In the genomic region with DNA sequence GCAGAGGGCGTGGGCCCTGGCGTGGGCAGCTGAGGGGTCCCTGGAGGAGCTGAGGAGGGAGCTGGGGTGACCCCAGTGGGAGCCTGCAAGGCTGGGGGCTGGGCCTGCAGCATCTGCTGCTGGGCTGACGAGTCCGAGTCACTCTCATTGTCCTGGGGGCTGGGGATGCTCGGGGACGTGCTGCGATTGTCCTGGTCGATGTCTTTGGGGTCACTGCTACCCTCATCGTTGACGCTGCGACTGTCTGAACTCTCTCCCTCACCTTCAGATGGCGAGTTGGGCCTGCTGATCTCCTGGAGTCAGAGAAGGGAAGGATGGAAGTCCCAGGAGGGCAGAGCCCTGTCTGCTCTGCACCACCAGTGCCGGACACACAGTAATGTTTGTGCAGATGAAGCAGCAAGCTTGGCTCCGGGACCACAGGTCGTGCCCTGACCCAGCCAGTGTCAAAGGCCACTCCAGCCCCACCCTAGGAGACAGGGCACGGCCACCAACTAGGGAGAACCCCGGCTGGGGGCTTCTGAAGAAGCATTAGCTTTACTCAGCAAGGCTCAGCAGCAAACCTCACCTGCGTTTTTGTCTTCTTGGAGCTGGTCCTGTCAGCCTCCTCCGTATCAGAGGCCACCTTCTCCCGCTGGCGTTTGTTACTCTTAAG, we compare ENCODE assay signal across 26 cellular contexts. TPM values are rescaled to one million over a fixed set of nuclear protein-coding genes. Genes with fewer than 3 reads are reported as not detected.
DNase-seq lines count a peak whose midpoint lies in the region; ATAC-seq and TF ChIP-seq lines count a peak whose summit lies in the region.
"Had no signal": no experiment of that assay in that cellular context is flagged by ENCODE, and none has a peak within 500 bp of the region (broad histone marks: within the 10 kb centered on the region; RNA-seq: fewer than 3 reads in every experiment).

No MANE protein-coding gene starts in this region.

- H3K4me1 Mint-ChIP-seq in WTC11, result peaks cover 5% of the 10 kb centered on the region
- H3K4me1 Mint-ChIP-seq in stimulated activated naive B cell treated with anti-CD40 and anti-IgM and Interleukin-4, amounts not matched to agents 10 μg/mL and 1 μg/mL and 100 μg/mL, for 72 hours, result peaks cover 6 to 9% of the 10 kb centered on the region in 2 donors

- no peaks in the 10 kb centered on the region for H3K27me3 Mint-ChIP-seq in WTC11 (ENCODE audit: low read depth)
- no peaks in the 10 kb centered on the region for H3K27me3 Mint-ChIP-seq in stimulated activated naive B cell treated with anti-CD40 and anti-IgM and Interleukin-4, amounts not matched to agents 10 μg/mL and 1 μg/mL and 100 μg/mL, for 72 hours
- H3K27me3 Mint-ChIP-seq: CD4-positive, alpha-beta memory T cell; naive thymus-derived CD4-positive, alpha-beta T cell had no signal

- no peaks in the 10 kb centered on the region for H3K27me3 ChIP-seq in testis
- H3K27me3 ChIP-seq: dorsolateral prefrontal cortex, pancreas, thyroid gland had no signal

- TF ChIP-seq CTCF in WTC11 (IDR thresholded peaks at IDR 0.05) (no peak), testis (IDR thresholded peaks at IDR 0.05) (no peak)

- TF ChIP-seq POLR2A in testis (IDR thresholded peaks at IDR 0.05), result no peak

- no peak overlapping the region for H3K4me3 Mint-ChIP-seq in WTC11
- H3K4me3 Mint-ChIP-seq in stimulated activated naive B cell treated with anti-CD40 and anti-IgM and Interleukin-4, amounts not matched to agents 10 μg/mL and 1 μg/mL and 100 μg/mL, for 72 hours, result no peak overlapping the region
- H3K4me3 Mint-ChIP-seq: CD4-positive, alpha-beta memory T cell; mesothelial cell of epicardium; naive thymus-derived CD4-positive, alpha-beta T cell had no signal

- DNase-seq in activated effector memory CD4-positive, alpha-beta T cell treated with anti-CD3 and anti-CD28 coated beads, Interleukin-2, amount 50 U/mL, for 16 hours, result peak; percentile 56
- DNase-seq in activated effector memory CD4-positive, alpha-beta T cell treated with Interleukin-2 at 50 U/mL for 16 hours, result no peak
- no peak for DNase-seq in WTC11 (ENCODE audit: low spot score)
- no peak for DNase-seq in left lobe of liver (ENCODE audit: low spot score)
- DNase-seq in stimulated activated naive B cell treated with anti-CD40 and anti-IgM and Interleukin-4, amounts not matched to agents 10 μg/mL and 1 μg/mL and 100 μg/mL, for 72 hours, result no peak
- DNase-seq in activated naive CD4-positive, alpha-beta T cell treated with anti-CD3 and anti-CD28 coated beads, Interleukin-2, amount 50 U/mL, for 16 hours, result no peak
- DNase-seq in testis, result no peak
- DNase-seq: 8988T; activated T-cell treated with anti-CD3 and anti-CD28 coated beads, Interleukin-2, amount 50 U/mL, for 48 hours; AML-193; CD4-positive, alpha-beta memory T cell; dorsolateral prefrontal cortex; KG1; naive thymus-derived CD4-positive, alpha-beta T cell; NCI-H146; NCI-H524; NK-92 treated with Interleukin-12 subunit alpha and Interleukin-12 subunit beta, amount 100 ng/mL, for 24 hours; stimulated activated CD4-positive, alpha-beta T cell treated with anti-CD3 and anti-CD28 coated beads, Interleukin-4, amount 100 ng/mL, for 4 hours; stimulated activated naive CD8-positive, alpha-beta T cell treated with anti-CD3 and anti-CD28 coated beads, Interleukin-15, Interleukin-2, amounts not matched to agents 100 U/mL and 50 U/mL, for 24 hours had no signal

- peaks cover 61% of the 10 kb centered on the region for H3K36me3 Mint-ChIP-seq in WTC11
- H3K36me3 Mint-ChIP-seq in stimulated activated naive B cell treated with anti-CD40 and anti-IgM and Interleukin-4, amounts not matched to agents 10 μg/mL and 1 μg/mL and 100 μg/mL, for 72 hours, result peaks cover 38 to 51% of the 10 kb centered on the region in 2 donors

- H3K4me3 ChIP-seq in testis, result no peak overlapping the region
- H3K4me3 ChIP-seq: dorsolateral prefrontal cortex, pancreas, thyroid gland had no signal

- peak overlapping the region in 1 of 2 donors; percentile 20 for H3K27ac ChIP-seq in testis
- H3K27ac ChIP-seq: pancreas, thyroid gland had no signal

- POLR2A ChIA-PET in WTC11 (lab: Charles Lee), result no interaction called here

- H3K9me3 ChIP-seq in testis, result no peaks in the 10 kb centered on the region
- H3K9me3 ChIP-seq: pancreas, thyroid gland had no signal

- CTCF ChIA-PET in WTC11 (lab: Charles Lee), result no interaction called here

- H3K27ac Mint-ChIP-seq in WTC11, result peak overlapping the region; percentile 33; the same call in 1 of the 2 replicates
- peak overlapping the region; percentile 42 for H3K27ac Mint-ChIP-seq in stimulated activated naive B cell treated with anti-CD40 and anti-IgM and Interleukin-4, amounts not matched to agents 10 μg/mL and 1 μg/mL and 100 μg/mL, for 72 hours
- H3K27ac Mint-ChIP-seq: mesothelial cell of epicardium had no signal

- WGBS in testis, 2 donors, result 68 to 80% methylated on average over 5 to 21 of the region's 21 CpGs

- intact Hi-C loops in testis (cut with DNase I; ENCODE audit: low total_unique reads), result no loop called here

- ATAC-seq in WTC11 (no peak), left lobe of liver (peak; percentile 55), esophagus mucosa (no peak)
- ATAC-seq in stimulated activated naive B cell treated with anti-CD40 and anti-IgM and Interleukin-4, amounts not matched to agents 10 μg/mL and 1 μg/mL and 100 μg/mL, for 72 hours (replicated peaks), result no peak
- ATAC-seq: activated naive CD4-positive, alpha-beta T cell treated with anti-CD3 and anti-CD28 coated beads, Interleukin-2, amount 50 U/mL, for 72 hours; naive thymus-derived CD4-positive, alpha-beta T cell; sciatic nerve; stimulated activated naive CD8-positive, alpha-beta T cell treated with anti-CD3 and anti-CD28 coated beads, Interleukin-15, Interleukin-2, amounts not matched to agents 100 U/mL and 50 U/mL, for 24 hours had no signal

- H3K4me1 ChIP-seq in testis, result peaks cover 51% of the 10 kb centered on the region
- H3K4me1 ChIP-seq: pancreas had no signal

- H3K36me3 ChIP-seq in testis (ENCODE audit: low read depth, missing control alignments), result no peaks in the 10 kb centered on the region

- no peaks in the 10 kb centered on the region for H3K9me3 Mint-ChIP-seq in WTC11
- H3K9me3 Mint-ChIP-seq in stimulated activated naive B cell treated with anti-CD40 and anti-IgM and Interleukin-4, amounts not matched to agents 10 μg/mL and 1 μg/mL and 100 μg/mL, for 72 hours, result no peaks in the 10 kb centered on the region
- H3K9me3 Mint-ChIP-seq: activated naive CD4-positive, alpha-beta T cell treated with anti-CD3 and anti-CD28 coated beads, Interleukin-2, amount 50 U/mL, for 72 hours; mesothelial cell of epicardium had no signal

TF ChIP-seq in WTC11, 78 proteins besides CTCF, POLR2A, EP300 and RAD21 (continues in another document):
- no peak for TF ChIP-seq TCF7 (CRISPR knock-in tag; IDR thresholded peaks at IDR 0.05; ENCODE audit: low read depth)
- TF ChIP-seq ZNF263 (CRISPR knock-in tag; IDR thresholded peaks at IDR 0.05; ENCODE audit: low read depth), result no peak
- TF ChIP-seq MYBL2 (CRISPR knock-in tag; IDR thresholded peaks at IDR 0.05), result no peak
- TF ChIP-seq ZNF121 (CRISPR knock-in tag; IDR thresholded peaks at IDR 0.05), result no peak
- TF ChIP-seq ETV6 (CRISPR knock-in tag; IDR thresholded peaks at IDR 0.05), result no peak
- TF ChIP-seq, protein P1, sequence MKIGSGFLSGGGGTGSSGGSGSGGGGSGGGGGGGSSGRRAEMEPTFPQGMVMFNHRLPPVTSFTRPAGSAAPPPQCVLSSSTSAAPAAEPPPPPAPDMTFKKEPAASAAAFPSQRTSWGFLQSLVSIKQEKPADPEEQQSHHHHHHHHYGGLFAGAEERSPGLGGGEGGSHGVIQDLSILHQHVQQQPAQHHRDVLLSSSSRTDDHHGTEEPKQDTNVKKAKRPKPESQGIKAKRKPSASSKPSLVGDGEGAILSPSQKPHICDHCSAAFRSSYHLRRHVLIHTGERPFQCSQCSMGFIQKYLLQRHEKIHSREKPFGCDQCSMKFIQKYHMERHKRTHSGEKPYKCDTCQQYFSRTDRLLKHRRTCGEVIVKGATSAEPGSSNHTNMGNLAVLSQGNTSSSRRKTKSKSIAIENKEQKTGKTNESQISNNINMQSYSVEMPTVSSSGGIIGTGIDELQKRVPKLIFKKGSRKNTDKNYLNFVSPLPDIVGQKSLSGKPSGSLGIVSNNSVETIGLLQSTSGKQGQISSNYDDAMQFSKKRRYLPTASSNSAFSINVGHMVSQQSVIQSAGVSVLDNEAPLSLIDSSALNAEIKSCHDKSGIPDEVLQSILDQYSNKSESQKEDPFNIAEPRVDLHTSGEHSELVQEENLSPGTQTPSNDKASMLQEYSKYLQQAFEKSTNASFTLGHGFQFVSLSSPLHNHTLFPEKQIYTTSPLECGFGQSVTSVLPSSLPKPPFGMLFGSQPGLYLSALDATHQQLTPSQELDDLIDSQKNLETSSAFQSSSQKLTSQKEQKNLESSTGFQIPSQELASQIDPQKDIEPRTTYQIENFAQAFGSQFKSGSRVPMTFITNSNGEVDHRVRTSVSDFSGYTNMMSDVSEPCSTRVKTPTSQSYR (CRISPR knock-in tag; IDR thresholded peaks at IDR 0.05), result no peak
- no peak for TF ChIP-seq NR3C1 (CRISPR knock-in tag; conservative IDR thresholded peaks at IDR 0.05; ENCODE audit: low read depth)

RNA-seq across cellular contexts. Expression of a gene that starts 43.4 kb away (rescaled TPM):
- total RNA-seq in WTC11 (2021) (2.0 to 2.3 TPM (median 2.3 TPM) in 3 replicates), left lobe of liver (0.20 TPM), esophagus mucosa (0.20 TPM), testis (1 to 10 TPM; 8.5 to 9.0 TPM)
- polyA plus RNA-seq in testis (ENCODE audit: insufficient read depth, low read depth, low replicate concordance), result 5.6 TPM
- total RNA-seq: HT-29 had no signal
